In the genomic region with DNA sequence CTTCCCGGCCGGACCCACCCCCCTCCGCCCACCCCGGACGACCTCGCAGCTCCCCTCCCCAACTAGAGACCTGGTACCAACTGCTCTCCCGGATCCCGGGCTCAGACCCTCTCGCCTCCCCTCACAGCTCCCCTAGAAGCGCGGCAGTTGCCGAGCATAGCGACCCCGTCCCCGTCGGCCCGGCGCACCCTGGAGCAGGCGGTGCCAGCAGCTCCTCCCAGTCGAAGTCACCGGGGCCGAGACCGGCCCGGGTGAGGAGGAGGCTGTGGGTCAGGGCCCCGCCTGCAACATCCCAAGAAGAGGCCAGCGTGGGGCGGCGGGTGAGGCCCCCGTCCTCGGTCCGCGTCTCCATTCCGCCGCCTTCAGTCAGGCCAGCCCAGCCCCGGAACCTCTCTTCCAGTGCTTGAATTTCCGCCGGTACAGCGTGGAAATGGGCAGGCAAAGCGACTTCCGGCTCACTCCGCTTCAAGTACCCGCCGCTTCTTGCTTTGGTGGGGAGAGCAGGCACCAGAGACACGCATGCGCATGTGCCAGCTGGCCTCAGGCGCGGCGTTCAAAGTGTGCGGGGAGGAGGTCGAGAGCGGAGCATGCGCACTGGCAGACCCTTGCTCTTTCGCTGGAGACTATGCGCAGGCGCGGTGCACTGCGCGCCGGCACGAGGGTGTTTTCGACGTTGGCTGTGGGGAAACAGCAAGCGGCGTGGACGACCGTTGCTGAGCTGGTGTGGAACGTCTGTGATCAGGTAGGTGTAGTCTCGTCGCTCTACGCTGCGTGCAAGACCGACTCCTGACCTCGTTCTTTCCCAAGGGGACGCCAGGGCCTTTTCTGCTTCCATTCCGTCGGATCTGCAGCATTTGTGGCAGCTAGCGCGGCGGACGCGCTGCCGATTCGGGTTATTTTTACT, we compare ENCODE assay signal across 8 cellular contexts. TPM values are rescaled to one million over a fixed set of nuclear protein-coding genes. Genes with fewer than 3 reads are reported as not detected.
DNase-seq lines count a peak whose midpoint lies in the region; ATAC-seq, FAIRE-seq and TF ChIP-seq lines count a peak whose summit lies in the region.

A gene with protein sequence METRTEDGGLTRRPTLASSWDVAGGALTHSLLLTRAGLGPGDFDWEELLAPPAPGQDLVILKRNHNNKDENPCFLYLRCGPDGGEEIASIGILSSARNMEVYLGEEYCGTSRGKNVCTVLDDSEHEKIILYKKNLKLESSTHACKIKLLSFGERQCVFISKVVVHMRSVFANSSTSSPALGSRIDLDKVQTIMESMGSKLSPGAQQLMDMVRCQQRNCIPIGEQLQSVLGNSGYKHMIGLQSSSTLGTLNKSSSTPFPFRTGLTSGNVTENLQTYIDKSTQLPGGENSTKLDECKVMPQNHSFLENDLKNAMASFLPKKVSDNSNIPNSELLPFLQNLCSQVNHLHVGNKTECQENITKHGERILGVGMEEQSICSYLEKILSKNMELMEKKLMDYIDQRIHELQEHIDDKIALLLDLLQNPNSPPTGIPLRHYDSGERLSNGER (minus strand): TSS at position 401 of the 904 bp plus-strand sequence. CDS start 49 bp downstream, at position 352.

- DNase-seq in COLO829 (ENCODE audit: low spot score), result peak; percentile 96
- peak; percentile 94 for DNase-seq in HTR-8/SVneo (ENCODE audit: insufficient read length, low spot score)
- DNase-seq in NOMO-1 treated with dmso at 0.1 percent for 144 hours (lab: John Stamatoyannopoulos, UW; ENCODE audit: unreplicated experiment), result peak; percentile 99
- DNase-seq in activated CD8-positive, alpha-beta memory T cell treated with anti-CD3 and anti-CD28 coated beads, Interleukin-2, amount 10 ng/mL, durations not matched to agents 7 days and 5 days, result peak; percentile 98
- DNase-seq in endodermal cell, result peak; percentile 99
- peak; percentile 99 for DNase-seq in mesendoderm
- DNase-seq in stimulated activated CD8-positive, alpha-beta memory T cell treated with anti-CD3 and anti-CD28 coated beads, Interleukin-15, amount 100 ng/mL, for 1 hour (ENCODE audit: low read depth), result peak; percentile 92

- H3K36me3 ChIP-seq in endodermal cell (ENCODE audit: control insufficient read depth, insufficient read depth, low read length) (peaks cover 12% of the 10 kb centered on the region), mesendoderm (ENCODE audit: control insufficient read depth, insufficient read depth, low read length) (no peaks in the 10 kb centered on the region)

- H3K4me3 Mint-ChIP-seq in activated CD8-positive, alpha-beta memory T cell treated with anti-CD3 and anti-CD28 coated beads, Interleukin-2, amount 10 ng/mL, durations not matched to agents 7 days and 5 days, result peak within 1 kb of the TSS; percentile 82
- H3K4me3 Mint-ChIP-seq in endodermal cell, result peak within 1 kb of the TSS; percentile 74

- H3K79me1 ChIP-seq in mesendoderm (ENCODE audit: low read length), result no peaks in the 10 kb centered on the region

- peak within 1 kb of the TSS; percentile 27 for H4K5ac ChIP-seq in mesendoderm (ENCODE audit: low read length)

- peak within 1 kb of the TSS; percentile 96 for H3K56ac ChIP-seq in mesendoderm (ENCODE audit: low read length)

- peaks cover 25% of the 10 kb centered on the region for H3K27me3 ChIP-seq in endodermal cell (ENCODE audit: control insufficient read depth, insufficient read depth, low read length, poor library complexity, severe bottlenecking)
- H3K27me3 ChIP-seq in mesendoderm (ENCODE audit: insufficient read depth, low read length, poor library complexity), result no peaks in the 10 kb centered on the region

- H3K9me3 Mint-ChIP-seq in activated CD8-positive, alpha-beta memory T cell treated with anti-CD3 and anti-CD28 coated beads, Interleukin-2, amount 10 ng/mL, durations not matched to agents 7 days and 5 days (ENCODE audit: low read depth), result no peaks in the 10 kb centered on the region
- H3K9me3 Mint-ChIP-seq in endodermal cell, result peaks cover 13% of the 10 kb centered on the region

- H3K4me1 Mint-ChIP-seq in activated CD8-positive, alpha-beta memory T cell treated with anti-CD3 and anti-CD28 coated beads, Interleukin-2, amount 10 ng/mL, durations not matched to agents 7 days and 5 days, result peaks cover 34% of the 10 kb centered on the region
- peaks cover 6% of the 10 kb centered on the region for H3K4me1 Mint-ChIP-seq in endodermal cell

- no peak within 1 kb of the TSS for H4K8ac ChIP-seq in mesendoderm (ENCODE audit: low read depth, low read length)

- TF ChIP-seq CTCF in endodermal cell (conservative IDR thresholded peaks at IDR 0.05), result no peak

- peak; percentile 98 for ATAC-seq in GM21367 (IDR thresholded peaks at IDR 0.05; ENCODE audit: unreplicated experiment)
- peak; percentile 98 for ATAC-seq in activated CD8-positive, alpha-beta memory T cell treated with anti-CD3 and anti-CD28 coated beads, Interleukin-2, amount 10 ng/mL, durations not matched to agents 7 days and 5 days

- H2AK5ac ChIP-seq in mesendoderm (ENCODE audit: low read length), result no peak within 1 kb of the TSS

- H3K23ac ChIP-seq in mesendoderm (ENCODE audit: low read length), result no peak within 1 kb of the TSS

- no peak within 1 kb of the TSS for H2BK120ac ChIP-seq in mesendoderm (ENCODE audit: low read depth, low read length)

- peaks cover 13% of the 10 kb centered on the region for H3K36me3 Mint-ChIP-seq in activated CD8-positive, alpha-beta memory T cell treated with anti-CD3 and anti-CD28 coated beads, Interleukin-2, amount 10 ng/mL, durations not matched to agents 7 days and 5 days
- H3K36me3 Mint-ChIP-seq in endodermal cell (ENCODE audit: low read depth), result peaks cover 10% of the 10 kb centered on the region

- H3K4ac ChIP-seq in mesendoderm (ENCODE audit: low read depth, low read length), result peak within 1 kb of the TSS; percentile 29

- H3K4me2 ChIP-seq in mesendoderm (ENCODE audit: low read length), result peak within 1 kb of the TSS; percentile 84

- H3K27me3 Mint-ChIP-seq in activated CD8-positive, alpha-beta memory T cell treated with anti-CD3 and anti-CD28 coated beads, Interleukin-2, amount 10 ng/mL, durations not matched to agents 7 days and 5 days, result peaks cover 14% of the 10 kb centered on the region
- peaks cover 38% of the 10 kb centered on the region for H3K27me3 Mint-ChIP-seq in endodermal cell (ENCODE audit: insufficient read depth)

- peak within 1 kb of the TSS; percentile 27 for H2BK5ac ChIP-seq in mesendoderm (ENCODE audit: low read length)

- H3K9me3 ChIP-seq in endodermal cell (ENCODE audit: control insufficient read depth, low read length), result peaks cover 8% of the 10 kb centered on the region

- 8 to 10% methylated on average over 39 to 80 of the region's 83 CpGs for WGBS in endodermal cell (ENCODE audit: insufficient coverage in 1 of 2, insufficient read length in 1 of 2), 2 experiments
- no CpG with 5 or more reads among the region's 83 CpGs for WGBS in mesendoderm (ENCODE audit: extremely low coverage, insufficient coverage, low lambda C conversion rate)

- H3K27ac ChIP-seq in endodermal cell (ENCODE audit: low read depth, low read length), result no peak within 1 kb of the TSS
- H3K27ac ChIP-seq in mesendoderm (ENCODE audit: low read depth, low read length), result peak within 1 kb of the TSS; percentile 71

- peak within 1 kb of the TSS; percentile 85 for H3K27ac Mint-ChIP-seq in activated CD8-positive, alpha-beta memory T cell treated with anti-CD3 and anti-CD28 coated beads, Interleukin-2, amount 10 ng/mL, durations not matched to agents 7 days and 5 days
- H3K27ac Mint-ChIP-seq in endodermal cell, result peak within 1 kb of the TSS; percentile 30

- no peaks in the 10 kb centered on the region for H3K79me2 ChIP-seq in mesendoderm (ENCODE audit: control insufficient read depth, insufficient read depth, low read length)

- peak within 1 kb of the TSS; percentile 60 for H3K18ac ChIP-seq in mesendoderm (ENCODE audit: low read length)

- H3K4me3 ChIP-seq in endodermal cell (ENCODE audit: low read length), result peak within 1 kb of the TSS; percentile 85
- H3K4me3 ChIP-seq in mesendoderm (ENCODE audit: low read length), result peak within 1 kb of the TSS; percentile 85

- peak; percentile 82 for FAIRE-seq in HTR-8/SVneo (lab: Jason Lieb, UNC)

- no peak within 1 kb of the TSS for H2BK15ac ChIP-seq in mesendoderm (replicated peaks; ENCODE audit: low read depth)

- H3K9ac ChIP-seq in endodermal cell (ENCODE audit: extremely low read depth, low read length, poor library complexity, severe bottlenecking), result peak within 1 kb of the TSS; percentile 43
- H3K9ac ChIP-seq in mesendoderm (ENCODE audit: low read length), result peak within 1 kb of the TSS; percentile 88

- H3K4me1 ChIP-seq in endodermal cell (ENCODE audit: control insufficient read depth, insufficient read depth, low read length) (no peaks in the 10 kb centered on the region), mesendoderm (ENCODE audit: control insufficient read depth, low read depth, low read length) (no peaks in the 10 kb centered on the region)

- CTCF ChIA-PET in activated CD8-positive, alpha-beta memory T cell treated with anti-CD3 and anti-CD28 coated beads, Interleukin-2, amount 10 ng/mL, durations not matched to agents 7 days and 5 days (lab: Charles Lee), result interaction anchor here (1.2 to 1.9 kb wide), 2 partner anchors 25 to 54 kb away, joined by 3 to 9 read pairs; partner anchors contain the start of gene IKZF5

RNA-seq across cellular contexts. Expression of the gene that starts here (rescaled TPM):
- 10 to 100 TPM in 1 of 2 experiments, 1 to 10 TPM in 1; 9.5 to 11.8 TPM for total RNA-seq in activated CD8-positive, alpha-beta memory T cell treated with anti-CD3 and anti-CD28 coated beads, Interleukin-2, amount 10 ng/mL, durations not matched to agents 7 days and 5 days
- 10 to 100 TPM; 14.7 to 18.1 TPM for total RNA-seq in endodermal cell
- 14.1 TPM for polyA plus RNA-seq in endodermal cell (2013, experiment 1 of 2)
- 17.1 TPM for polyA plus RNA-seq in endodermal cell (2013, experiment 2 of 2)
- polyA plus RNA-seq in mesendoderm (2013, experiment 1 of 2), result 6.6 TPM
- polyA plus RNA-seq in mesendoderm (2013, experiment 2 of 2), result 6.3 TPM
